Comparison of ENCODE assay signal across 19 cellular contexts in genomic region chr1:163758977-163759670, GRCh38.
"Had no signal": no experiment of that assay in that cellular context is flagged by ENCODE, and none has a peak within 500 bp of the region (broad histone marks: within the 10 kb centered on the region; RNA-seq: fewer than 3 reads in every experiment).

No MANE protein-coding gene starts in this region.

- H3K27me3 ChIP-seq: colonic mucosa, gastrocnemius medialis, pancreas, stomach, transverse colon had no signal

- H3K27ac ChIP-seq: colonic mucosa, gastrocnemius medialis, left ventricle myocardium inferior, lower lobe of right lung, pancreas, stomach, thoracic aorta, transverse colon had no signal

- H3K9me3 ChIP-seq: colonic mucosa, gastrocnemius medialis, lower lobe of right lung, pancreas, thoracic aorta had no signal

- H3K36me3 ChIP-seq: colonic mucosa, gastrocnemius medialis, left ventricle myocardium inferior, lower lobe of right lung, pancreas, stomach, thoracic aorta, transverse colon had no signal

- DNase-seq: colonic mucosa; effector CD4-positive, alpha-beta T cell; endodermal cell; gastrocnemius medialis; left cardiac atrium; left ventricle myocardium inferior; lower lobe of right lung; mesendoderm; naive thymus-derived CD4-positive, alpha-beta T cell; nephron progenitor cell; right cardiac atrium; small intestine; stimulated activated CD4-positive, alpha-beta T cell treated with anti-CD3 and anti-CD28 coated beads, Interleukin-12 subunit alpha, Interleukin-12 subunit beta, amount 100 ng/mL, for 4 hours; stimulated activated naive CD4-positive, alpha-beta T cell; stomach; substantia nigra; transverse colon had no signal

- H3K4me3 ChIP-seq: colonic mucosa, gastrocnemius medialis, left ventricle myocardium inferior, lower lobe of right lung, pancreas, stomach, thoracic aorta, transverse colon had no signal

- H3K4me1 ChIP-seq: colonic mucosa, gastrocnemius medialis, left ventricle myocardium inferior, lower lobe of right lung, pancreas, stomach, transverse colon had no signal
